In the genomic region with DNA sequence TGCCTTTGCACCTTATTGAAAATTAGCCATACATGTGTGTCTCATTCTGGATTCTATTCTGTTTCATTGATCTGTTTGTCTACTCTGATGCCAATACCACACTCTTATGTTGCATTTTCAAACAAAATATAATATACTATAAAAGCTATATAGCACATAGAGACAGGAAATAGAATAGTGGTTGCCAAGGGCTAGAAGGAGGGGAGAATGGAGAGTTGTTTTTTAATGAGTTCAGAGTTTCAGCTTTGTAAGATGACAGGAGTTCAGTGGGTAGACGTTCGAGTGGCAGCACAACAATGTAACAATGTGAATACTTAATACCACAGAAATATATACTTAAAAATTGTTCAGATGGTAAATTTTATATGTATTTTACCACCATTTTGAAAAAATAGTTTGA, we compare ENCODE assay signal across 13 cellular contexts. TPM values are rescaled to one million over a fixed set of nuclear protein-coding genes. Genes with fewer than 3 reads are reported as not detected.
DNase-seq lines count a peak whose midpoint lies in the region; ATAC-seq and TF ChIP-seq lines count a peak whose summit lies in the region.
"Had no signal": no experiment of that assay in that cellular context is flagged by ENCODE, and none has a peak within 500 bp of the region (broad histone marks: within the 10 kb centered on the region; RNA-seq: fewer than 3 reads in every experiment).

No MANE protein-coding gene starts in this region.

- H3K4me3 ChIP-seq in Loucy (ENCODE audit: low read length, poor library complexity, severe bottlenecking) (no peak overlapping the region), neuronal stem cell (ENCODE audit: low read length in 2 of 2) (no peak overlapping the region)
- H3K4me3 ChIP-seq: A549 had no signal

- no peak overlapping the region for H2BK12ac ChIP-seq in neuronal stem cell (ENCODE audit: low read length)

- H4K8ac ChIP-seq in neuronal stem cell (ENCODE audit: low read depth, low read length) = no peak overlapping the region

- H3K9me2 ChIP-seq in Loucy (replicated peaks; ENCODE audit: low read depth, low read length) = no peaks in the 10 kb centered on the region

- peaks cover 21% of the 10 kb centered on the region for H3K36me3 Mint-ChIP-seq in activated T-cell treated with anti-CD3 and anti-CD28 coated beads, Interleukin-2, amount 50 U/mL, for 24 hours (ENCODE audit: low read depth)
- peaks cover 18% of the 10 kb centered on the region for H3K36me3 Mint-ChIP-seq in CD4-positive, alpha-beta T cell (ENCODE audit: low read depth)
- peaks cover 12% of the 10 kb centered on the region for H3K36me3 Mint-ChIP-seq in central memory CD8-positive, alpha-beta T cell (ENCODE audit: insufficient read depth)

- no peak overlapping the region for H3K4me3 Mint-ChIP-seq in activated T-cell treated with anti-CD3 and anti-CD28 coated beads, Interleukin-2, amount 50 U/mL, for 24 hours
- H3K4me3 Mint-ChIP-seq in CD4-positive, alpha-beta T cell = peak overlapping the region; percentile 28
- no peak overlapping the region for H3K4me3 Mint-ChIP-seq in central memory CD8-positive, alpha-beta T cell

- no peak overlapping the region for H2BK15ac ChIP-seq in neuronal stem cell (ENCODE audit: low read length)

- POLR2A ChIA-PET in CD4-positive, alpha-beta T cell (lab: Charles Lee) = no interaction called here

- H3K27ac ChIP-seq in CD4-positive, alpha-beta T cell (ENCODE audit: low read depth, low read length) = no peak overlapping the region
- no peak overlapping the region for H3K27ac ChIP-seq in neuronal stem cell (replicated peaks; ENCODE audit: low read length)
- H3K27ac ChIP-seq: A549, C4-2B had no signal

- H2AFZ ChIP-seq in Loucy (ENCODE audit: low read length) (no peak overlapping the region), neuronal stem cell (ENCODE audit: low read length) (no peak overlapping the region)

- intact Hi-C loops in CD4-positive, alpha-beta T cell (cut with DNase I, micrococcal nuclease) = no loop called here

- H3K27me3 Mint-ChIP-seq in activated T-cell treated with anti-CD3 and anti-CD28 coated beads, Interleukin-2, amount 50 U/mL, for 24 hours = no peaks in the 10 kb centered on the region
- no peaks in the 10 kb centered on the region for H3K27me3 Mint-ChIP-seq in CD4-positive, alpha-beta T cell
- no peaks in the 10 kb centered on the region for H3K27me3 Mint-ChIP-seq in central memory CD8-positive, alpha-beta T cell

- no peak for TF ChIP-seq CTCF in CD4-positive, alpha-beta T cell (IDR thresholded peaks at IDR 0.05)
- no peak for TF ChIP-seq CTCF in Loucy (conservative IDR thresholded peaks at IDR 0.05; ENCODE audit: low read length)

- peaks cover 6% of the 10 kb centered on the region for H3K79me1 ChIP-seq in neuronal stem cell (ENCODE audit: low read depth, low read length)

- H3K27me3 ChIP-seq in CD4-positive, alpha-beta T cell (ENCODE audit: control insufficient read depth, insufficient read depth, low read length) = no peaks in the 10 kb centered on the region
- H3K27me3 ChIP-seq in Loucy (ENCODE audit: insufficient read depth, low read length, poor library complexity, severe bottlenecking) (no peaks in the 10 kb centered on the region), neuronal stem cell (ENCODE audit: control insufficient read depth in 3 of 3, insufficient read depth in 3 of 3, low read depth in 1 of 3, low read length in 3 of 3) (no peaks in the 10 kb centered on the region)
- H3K27me3 ChIP-seq: BE2C had no signal

- no peak for ATAC-seq in CD4-positive, alpha-beta T cell (ENCODE audit: poor library complexity)
- no peak for ATAC-seq in central memory CD8-positive, alpha-beta T cell (replicated peaks; ENCODE audit: extremely low read depth, poor library complexity, severe bottlenecking)
- ATAC-seq: A549, HepG2 had no signal

- DNase-seq in activated T-cell treated with anti-CD3 and anti-CD28 coated beads, Interleukin-2, amount 50 U/mL, for 24 hours = no peak
- DNase-seq in activated T-cell treated with anti-CD3 and anti-CD28 coated beads, Interleukin-2, amount 50 U/mL, for 1 hour = no peak
- no peak for DNase-seq in CD4-positive, alpha-beta T cell
- DNase-seq in central memory CD8-positive, alpha-beta T cell (ENCODE audit: low spot score in 2 of 2) = no peak
- no peak for DNase-seq in NCI-H2227 (lab: John Stamatoyannopoulos, UW; ENCODE audit: unreplicated experiment)
- no peak for DNase-seq in neuronal stem cell (ENCODE audit: low spot score)
- DNase-seq: BE2C, DMS53, HCEC 1CT had no signal

- no peaks in the 10 kb centered on the region for H3K36me3 ChIP-seq in Loucy (ENCODE audit: insufficient read depth, low read length)
- no peaks in the 10 kb centered on the region for H3K36me3 ChIP-seq in neuronal stem cell (replicated peaks in 1 of 2; ENCODE audit: control insufficient read depth in 2 of 2, insufficient read depth in 2 of 2, low read length in 2 of 2)
- H3K36me3 ChIP-seq: BE2C had no signal

- peaks cover 4% of the 10 kb centered on the region; the same call in 1 of the 2 replicates for H3F3A ChIP-seq in Loucy (ENCODE audit: low read depth)

- no peak overlapping the region for H3K18ac ChIP-seq in neuronal stem cell (ENCODE audit: low read length)

- no CpG with 5 or more reads among the region's 2 CpGs for WGBS in neuronal stem cell (ENCODE audit: extremely low coverage in 2 of 2, insufficient read length in 2 of 2, insufficient replicate concordance in 1 of 2), 2 donors

- H2AK5ac ChIP-seq in neuronal stem cell (ENCODE audit: low read depth, low read length) = no peak overlapping the region

- H3K27ac Mint-ChIP-seq in activated T-cell treated with anti-CD3 and anti-CD28 coated beads, Interleukin-2, amount 50 U/mL, for 24 hours = peak overlapping the region; percentile 20
- no peak overlapping the region for H3K27ac Mint-ChIP-seq in CD4-positive, alpha-beta T cell
- H3K27ac Mint-ChIP-seq in central memory CD8-positive, alpha-beta T cell (ENCODE audit: low read depth) = peak overlapping the region; percentile 2

- H3K14ac ChIP-seq in neuronal stem cell (ENCODE audit: low read length) = no peak overlapping the region

- H2BK5ac ChIP-seq in neuronal stem cell (ENCODE audit: low read length) = no peak overlapping the region

- peaks cover 69% of the 10 kb centered on the region for H3K4me1 Mint-ChIP-seq in activated T-cell treated with anti-CD3 and anti-CD28 coated beads, Interleukin-2, amount 50 U/mL, for 24 hours (ENCODE audit: low read depth)
- H3K4me1 Mint-ChIP-seq in CD4-positive, alpha-beta T cell (ENCODE audit: low read depth) = peaks cover 88% of the 10 kb centered on the region
- H3K4me1 Mint-ChIP-seq in central memory CD8-positive, alpha-beta T cell = peaks cover 56% of the 10 kb centered on the region

- no peaks in the 10 kb centered on the region for H3K9me3 Mint-ChIP-seq in activated T-cell treated with anti-CD3 and anti-CD28 coated beads, Interleukin-2, amount 50 U/mL, for 24 hours
- H3K9me3 Mint-ChIP-seq in CD4-positive, alpha-beta T cell = no peaks in the 10 kb centered on the region
- H3K9me3 Mint-ChIP-seq in central memory CD8-positive, alpha-beta T cell = no peaks in the 10 kb centered on the region

- H4K91ac ChIP-seq in neuronal stem cell (ENCODE audit: low read depth, low read length, poor library complexity) = no peak overlapping the region

- no peak overlapping the region for H3K4ac ChIP-seq in neuronal stem cell (ENCODE audit: low read length)

- H3K4me1 ChIP-seq in Loucy (ENCODE audit: insufficient read depth, low read length, poor library complexity, severe bottlenecking) (peaks cover 2% of the 10 kb centered on the region), neuronal stem cell (ENCODE audit: control insufficient read depth in 2 of 2, insufficient read depth in 1 of 2, low read depth in 1 of 2, low read length in 2 of 2) (no peaks in the 10 kb centered on the region)
- H3K4me1 ChIP-seq: A549, BE2C had no signal

- no peak overlapping the region for H3K23ac ChIP-seq in neuronal stem cell (ENCODE audit: low read depth, low read length, poor library complexity)

- peaks cover 90% of the 10 kb centered on the region for H4K20me1 ChIP-seq in Loucy (ENCODE audit: insufficient read depth, low read length, poor library complexity, severe bottlenecking)

- H3K4me2 ChIP-seq in Loucy (ENCODE audit: low read depth, low read length, poor library complexity, severe bottlenecking) = peak overlapping the region; percentile 11
- no peak overlapping the region for H3K4me2 ChIP-seq in neuronal stem cell (ENCODE audit: insufficient read depth, low read length, poor library complexity, severe bottlenecking)
- H3K4me2 ChIP-seq: A549 had no signal

- H3K9ac ChIP-seq in Loucy (ENCODE audit: low read depth, low read length, poor library complexity, severe bottlenecking) (no peak overlapping the region), neuronal stem cell (ENCODE audit: low read depth, low read length, poor library complexity) (no peak overlapping the region)

- no peak overlapping the region for H2BK120ac ChIP-seq in neuronal stem cell (ENCODE audit: low read depth, low read length)

- CTCF ChIA-PET in CD4-positive, alpha-beta T cell (lab: Charles Lee) = interaction anchor here (1.1 kb wide), 1 partner anchor 34 kb away, joined by 4 read pairs; no protein-coding TSS in a partner anchor

- no peaks in the 10 kb centered on the region for H3K9me3 ChIP-seq in CD4-positive, alpha-beta T cell (ENCODE audit: control insufficient read depth, low read length)
- H3K9me3 ChIP-seq in Loucy (ENCODE audit: insufficient read depth, low read depth, low read length) = no peaks in the 10 kb centered on the region
- H3K9me3 ChIP-seq in neuronal stem cell (replicated peaks in 1 of 2; ENCODE audit: control insufficient read depth in 2 of 2, insufficient read depth in 1 of 2, low read depth in 1 of 2, low read length in 2 of 2) = peaks cover 0 to 6% of the 10 kb centered on the region in 2 donors
- H3K9me3 ChIP-seq: A549, BE2C had no signal

- H3K79me2 ChIP-seq in Loucy (ENCODE audit: insufficient read depth, low read length) = peaks cover 99% of the 10 kb centered on the region

RNA-seq across cellular contexts. Expression of gene RLF, which starts 17.0 kb away (rescaled TPM):
- 10 to 100 TPM; 42.7 to 44.8 TPM for total RNA-seq in CD4-positive, alpha-beta T cell
- 10.9 TPM for polyA plus RNA-seq in neuronal stem cell (2013, experiment 1 of 2)
- 11.2 TPM for polyA plus RNA-seq in neuronal stem cell (2013, experiment 2 of 2)
